ENCODE assay signal across 9 cellular contexts in the genomic region with DNA sequence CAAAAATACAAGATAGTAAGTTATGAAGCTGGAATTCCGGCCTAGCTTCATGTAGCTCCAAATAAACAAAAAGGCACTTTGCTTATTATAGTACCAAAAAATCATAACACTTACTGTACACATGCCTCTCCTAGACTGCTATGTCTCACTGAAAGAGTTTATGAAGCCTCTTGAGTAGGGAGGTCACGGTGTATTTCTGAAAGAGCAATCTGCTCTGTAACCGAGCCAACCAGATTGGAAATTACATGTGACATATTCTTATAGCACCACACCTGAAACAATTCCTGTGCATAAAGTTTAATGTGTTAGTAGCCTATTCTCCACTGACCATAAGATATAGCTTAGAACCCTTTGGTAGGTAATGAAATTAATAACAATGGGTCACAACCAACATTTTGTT. TPM values are rescaled to one million over a fixed set of nuclear protein-coding genes. Genes with fewer than 3 reads are reported as not detected.
DNase-seq lines count a peak whose midpoint lies in the region; ATAC-seq and TF ChIP-seq lines count a peak whose summit lies in the region.
"Had no signal": no experiment of that assay in that cellular context is flagged by ENCODE, and none has a peak within 500 bp of the region (broad histone marks: within the 10 kb centered on the region; RNA-seq: fewer than 3 reads in every experiment).

No MANE protein-coding gene starts in this region.

- H3K79me2 ChIP-seq in hepatocyte, result peaks cover 33% of the 10 kb centered on the region

- H3K27ac ChIP-seq in hepatocyte, result peak overlapping the region; percentile 69
- H3K27ac ChIP-seq in uterus, result peak overlapping the region; percentile 87 to 92

- H4K20me1 ChIP-seq in hepatocyte (ENCODE audit: insufficient read depth, poor library complexity, severe bottlenecking), result peaks cover 3% of the 10 kb centered on the region

- H3K4me3 ChIP-seq in hepatocyte (no peak overlapping the region), uterus (no peak overlapping the region)

- H3K4me3 Mint-ChIP-seq in stimulated activated naive CD8-positive, alpha-beta T cell treated with anti-CD3 and anti-CD28 coated beads, Interleukin-15, Interleukin-2, amounts not matched to agents 100 ng/mL and 50 ng/mL, for 24 hours, result peak overlapping the region; percentile 14
- peak overlapping the region in 1 of 2 donors; percentile 87 for H3K4me3 Mint-ChIP-seq in stimulated activated naive CD8-positive, alpha-beta T cell treated with anti-CD3 and anti-CD28 coated beads, Interleukin-15, amount 100 ng/mL, for 72 hours

- H3K9me3 ChIP-seq in hepatocyte (ENCODE audit: low read depth) (no peaks in the 10 kb centered on the region), uterus (no peaks in the 10 kb centered on the region)

- H3K27me3 ChIP-seq in hepatocyte (no peaks in the 10 kb centered on the region), uterus (no peaks in the 10 kb centered on the region)

- H2AFZ ChIP-seq in hepatocyte, result peak overlapping the region; percentile 67

- H3K27me3 Mint-ChIP-seq in stimulated activated naive CD8-positive, alpha-beta T cell treated with anti-CD3 and anti-CD28 coated beads, Interleukin-15, Interleukin-2, amounts not matched to agents 100 ng/mL and 50 ng/mL, for 24 hours, result no peaks in the 10 kb centered on the region
- no peaks in the 10 kb centered on the region for H3K27me3 Mint-ChIP-seq in stimulated activated naive CD8-positive, alpha-beta T cell treated with anti-CD3 and anti-CD28 coated beads, Interleukin-15, amount 100 ng/mL, for 72 hours

- H3K9me2 ChIP-seq in hepatocyte (replicated peaks; ENCODE audit: insufficient read depth), result no peaks in the 10 kb centered on the region

- TF ChIP-seq POLR2A in uterus (IDR thresholded peaks at IDR 0.05), result no peak

- 89% methylated on average over 3 of the region's 3 CpGs for WGBS in hepatocyte (ENCODE audit: low lambda C conversion rate, missing lambda C conversion rate)

- peaks cover 20% of the 10 kb centered on the region for H3K36me3 Mint-ChIP-seq in stimulated activated naive CD8-positive, alpha-beta T cell treated with anti-CD3 and anti-CD28 coated beads, Interleukin-15, Interleukin-2, amounts not matched to agents 100 ng/mL and 50 ng/mL, for 24 hours (ENCODE audit: low read depth)

- no peak for DNase-seq in stimulated activated naive CD8-positive, alpha-beta T cell treated with anti-CD3 and anti-CD28 coated beads, Interleukin-15, amount 100 ng/mL, for 72 hours
- DNase-seq in SK-MEL-5 (ENCODE audit: low read depth, low spot score) (peak; percentile 44), hepatocyte (ENCODE audit: low spot score) (no peak), uterus (no peak), iPS-NIHi7 (ENCODE audit: extremely low spot score) (no peak)
- DNase-seq in central memory CD4-positive, alpha-beta T cell, result no peak
- DNase-seq: Kasumi-1 had no signal

- H3K4me1 Mint-ChIP-seq in stimulated activated naive CD8-positive, alpha-beta T cell treated with anti-CD3 and anti-CD28 coated beads, Interleukin-15, Interleukin-2, amounts not matched to agents 100 ng/mL and 50 ng/mL, for 24 hours (ENCODE audit: low read depth), result peaks cover 41% of the 10 kb centered on the region
- H3K4me1 Mint-ChIP-seq in stimulated activated naive CD8-positive, alpha-beta T cell treated with anti-CD3 and anti-CD28 coated beads, Interleukin-15, amount 100 ng/mL, for 72 hours, result peaks cover 25% of the 10 kb centered on the region

- no peak overlapping the region for H3K4me2 ChIP-seq in hepatocyte

- in situ Hi-C loops in SK-MEL-5 (cut with HindIII; ENCODE audit: low pct_unique_long_range_greater_than_20kb, low sequenced_read_pairs), result no loop called here

- peaks cover 5% of the 10 kb centered on the region for H3K9me3 Mint-ChIP-seq in stimulated activated naive CD8-positive, alpha-beta T cell treated with anti-CD3 and anti-CD28 coated beads, Interleukin-15, Interleukin-2, amounts not matched to agents 100 ng/mL and 50 ng/mL, for 24 hours
- H3K9me3 Mint-ChIP-seq in stimulated activated naive CD8-positive, alpha-beta T cell treated with anti-CD3 and anti-CD28 coated beads, Interleukin-15, amount 100 ng/mL, for 72 hours, result no peaks in the 10 kb centered on the region

- ATAC-seq in stimulated activated naive CD8-positive, alpha-beta T cell treated with anti-CD3 and anti-CD28 coated beads, Interleukin-15, amount 100 ng/mL, for 72 hours, result no peak
- ATAC-seq in HG02678 (IDR thresholded peaks at IDR 0.05; ENCODE audit: unreplicated experiment), result no peak

- intact Hi-C loops in uterus (cut with DNase I; ENCODE audit: low total_unique reads), result no loop called here

- H3K4me1 ChIP-seq in hepatocyte (ENCODE audit: insufficient read depth) (peaks cover 14% of the 10 kb centered on the region), uterus (no peaks in the 10 kb centered on the region)

- H3K36me3 ChIP-seq in hepatocyte (replicated peaks; ENCODE audit: insufficient read depth, low read depth), result no peaks in the 10 kb centered on the region
- no peaks in the 10 kb centered on the region for H3K36me3 ChIP-seq in uterus

- no peak for TF ChIP-seq CTCF in hepatocyte (IDR thresholded peaks at IDR 0.05; ENCODE audit: poor library complexity)
- no peak for TF ChIP-seq CTCF in uterus (IDR thresholded peaks at IDR 0.05)

- H3K27ac Mint-ChIP-seq in stimulated activated naive CD8-positive, alpha-beta T cell treated with anti-CD3 and anti-CD28 coated beads, Interleukin-15, Interleukin-2, amounts not matched to agents 100 ng/mL and 50 ng/mL, for 24 hours, result no peak overlapping the region
- no peak overlapping the region for H3K27ac Mint-ChIP-seq in stimulated activated naive CD8-positive, alpha-beta T cell treated with anti-CD3 and anti-CD28 coated beads, Interleukin-15, amount 100 ng/mL, for 72 hours

RNA-seq across cellular contexts. Expression of a gene that starts 1.2 kb away (rescaled TPM):
- total RNA-seq in SK-MEL-5 (2014; rRNA removed; shearing (Covaris generic)), result 56.7 and 63.1 TPM in 2 replicates
- polyA plus RNA-seq in SK-MEL-5 (2015; cell fraction: cytosol; rRNA removed), result 85.3 and 92.6 TPM in 2 replicates
- polyA plus RNA-seq in SK-MEL-5 (2015; cell fraction: nucleus; rRNA removed), result 57.3 and 67.5 TPM in 2 replicates
- 113 and 119 TPM in 2 replicates for total RNA-seq in hepatocyte
- polyA plus RNA-seq in hepatocyte, result 120 and 127 TPM in 2 replicates
- total RNA-seq in uterus, result 100 to 1,000 TPM in 1 of 4 donors, 10 to 100 TPM in 3; 36.1 to 104 (median 65.8) TPM
